Comparison of ENCODE assay signal across 32 cellular contexts in the genomic region with DNA sequence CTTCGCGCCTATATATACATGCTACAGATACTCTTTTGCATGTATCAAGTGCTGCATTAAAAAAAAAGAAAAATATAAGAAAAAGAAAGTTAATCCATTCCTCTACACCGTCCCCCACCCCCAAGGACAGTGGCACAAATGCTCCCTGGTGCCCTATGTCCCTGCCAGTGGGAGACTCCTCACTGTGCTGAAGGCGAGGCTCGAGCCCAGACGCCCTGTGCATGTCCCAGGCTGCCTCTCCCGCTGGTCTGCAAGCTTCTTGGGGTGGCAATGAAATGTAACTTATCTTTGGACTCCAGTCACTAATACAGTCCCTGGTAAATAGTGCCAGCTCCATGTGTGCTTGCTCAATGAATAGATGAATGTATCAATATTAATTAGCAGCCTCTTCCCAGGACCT.
"Had no signal": no experiment of that assay in that cellular context is flagged by ENCODE, and none has a peak within 500 bp of the region (broad histone marks: within the 10 kb centered on the region; RNA-seq: fewer than 3 reads in every experiment).

No MANE protein-coding gene starts in this region.

- H3K27me3 ChIP-seq: adrenal gland, body of pancreas, brain microvascular endothelial cell, breast epithelium had no signal

- ATAC-seq: activated CD8-positive, alpha-beta T cell treated with anti-CD3 and anti-CD28 coated beads for 36 hours; activated naive CD4-positive, alpha-beta T cell treated with anti-CD3 and anti-CD28 coated beads, Interleukin-2, amount 50 U/mL, for 72 hours; activated T-cell treated with anti-CD3 and anti-CD28 coated beads, Interleukin-2, amount 50 U/mL, for 4 hours; activated T-cell treated with anti-CD3 and anti-CD28 coated beads, Interleukin-2, amount 50 U/mL, for 72 hours; activated T-helper 17 cell treated with anti-CD3 and anti-CD28 coated beads, Interleukin-2, amount 50 U/mL, for 72 hours; body of pancreas had no signal

- H3K4me1 ChIP-seq: adrenal gland, body of pancreas, breast epithelium had no signal

- H3K27ac ChIP-seq: adrenal gland, body of pancreas, brain microvascular endothelial cell, VCaP had no signal

- DNase-seq: activated B cell treated with CpG ODN at 0.5 μM for 24 hours; activated CD4-positive, alpha-beta memory T cell treated with anti-CD3 and anti-CD28 coated beads for 36 hours; activated CD4-positive, alpha-beta T cell treated with anti-CD3 and anti-CD28 coated beads for 4 hours; activated CD4-positive, alpha-beta T cell treated with anti-CD3 and anti-CD28 coated beads, Interleukin-2, amount 10 ng/mL, durations not matched to agents 24 days and 14 days; activated CD4-positive, alpha-beta T cell treated with anti-CD3 and anti-CD28 coated beads, Interleukin-2, amount 50 U/mL, for 1 hour; activated CD4-positive, alpha-beta T cell treated with anti-CD3 and anti-CD28 coated beads, Interleukin-2, amount 50 U/mL, for 4 hours; activated CD4-positive, CD25-positive, alpha-beta regulatory T cell treated with anti-CD3 and anti-CD28 coated beads, Interleukin-2, amount 50 U/mL, for 72 hours; activated CD8-positive, alpha-beta memory T cell treated with anti-CD3 and anti-CD28 coated beads, Interleukin-2, amount 50 U/mL, for 4 hours; activated CD8-positive, alpha-beta T cell treated with anti-CD3 and anti-CD28 coated beads for 36 hours; activated effector memory CD4-positive, alpha-beta T cell treated with anti-CD3 and anti-CD28 coated beads, Interleukin-2, amount 50 U/mL, for 16 hours; activated gamma-delta T cell treated with Interleukin-2 at 50 U/mL for 16 hours; activated naive CD4-positive, alpha-beta T cell; activated naive CD4-positive, alpha-beta T cell treated with anti-CD3 and anti-CD28 coated beads for 36 hours; activated naive CD4-positive, alpha-beta T cell treated with anti-CD3 and anti-CD28 coated beads, Interleukin-2, amount 50 U/mL, for 16 hours; activated naive CD8-positive, alpha-beta T cell treated with anti-CD3 and anti-CD28 coated beads for 36 hours; activated T-cell treated with anti-CD3 and anti-CD28 coated beads for 4 hours; activated T-cell treated with anti-CD3 and anti-CD28 coated beads, Interleukin-2, amount 50 U/mL, for 1 hour; activated T-cell treated with anti-CD3 and anti-CD28 coated beads, Interleukin-2, amount 50 U/mL, for 4 hours; activated T-cell treated with anti-CD3 and anti-CD28 coated beads, Interleukin-2, amount 50 U/mL, for 72 hours; adrenal gland; amniotic stem cell; aorta; body of pancreas; brain microvascular endothelial cell; central memory CD4-positive, alpha-beta T cell; T-helper 1 cell; T-helper 2 cell; T-helper 9 cell had no signal

- H3K9me3 ChIP-seq: adrenal gland, body of pancreas, breast epithelium had no signal

- H3K36me3 ChIP-seq: adrenal gland, brain microvascular endothelial cell, breast epithelium had no signal

- H3K4me3 ChIP-seq: adrenal gland, body of pancreas, breast epithelium had no signal
